In the genomic region with DNA sequence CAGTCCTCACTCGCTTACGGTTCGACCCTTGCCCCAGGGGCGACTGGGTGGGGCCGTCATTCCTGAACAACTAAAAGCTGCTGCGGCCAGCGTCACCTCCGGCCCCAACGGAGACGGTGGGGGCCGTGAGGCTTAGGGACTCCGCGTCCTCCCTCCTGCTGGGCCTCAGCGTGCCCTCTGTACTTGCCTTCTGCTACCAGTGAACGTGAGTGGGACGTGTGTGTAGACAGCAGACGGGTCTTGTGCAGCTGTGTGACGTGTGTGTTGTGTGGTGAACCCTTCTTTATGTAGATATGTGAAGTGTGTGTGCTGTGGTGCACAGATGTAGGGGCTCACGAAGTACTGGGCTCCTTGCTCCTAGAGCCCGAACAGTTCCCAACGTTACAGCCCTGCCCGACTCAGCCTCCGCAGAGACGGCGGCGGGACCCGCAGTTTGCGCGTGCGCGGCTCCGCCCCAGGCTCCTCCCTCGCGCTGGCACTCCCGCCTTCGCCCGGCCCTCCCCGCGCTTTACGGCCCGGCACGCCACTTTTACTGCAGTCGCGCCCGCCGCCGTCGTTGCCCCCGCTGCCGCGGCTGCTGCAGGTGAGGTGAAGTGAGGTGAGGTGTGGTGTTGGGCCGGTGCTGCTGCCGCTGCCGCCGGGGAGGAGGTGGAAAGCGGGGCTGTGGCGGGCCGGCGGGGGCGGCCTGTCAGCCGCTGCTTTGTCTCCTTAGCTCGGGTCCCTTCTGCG, we compare ENCODE assay signal across 8 cellular contexts. TPM values are rescaled to one million over a fixed set of nuclear protein-coding genes. Genes with fewer than 3 reads are reported as not detected.
A peak's percentile ranks its signal among the peaks of the same experiment; 100 is the strongest.
DNase-seq lines count a peak whose midpoint lies in the region; ATAC-seq and TF ChIP-seq lines count a peak whose summit lies in the region.

PHAF1 (plus strand) TSS at position 535 of the 729 bp plus-strand sequence. CDS start 235 bp downstream, outside the sequence.

- peaks cover 7% of the 10 kb centered on the region for H3K36me3 Mint-ChIP-seq in activated CD4-positive, alpha-beta T cell treated with anti-CD3 and anti-CD28 coated beads for 36 hours (ENCODE audit: low read depth)
- peaks cover 2% of the 10 kb centered on the region for H3K36me3 Mint-ChIP-seq in chondrocyte (ENCODE audit: low read depth)

- DNase-seq in AML-193 (lab: John Stamatoyannopoulos, UW) (peak; percentile 71 to 78), NCI-H510A treated with DMSO at 0.1 percent for 48 hours (lab: John Stamatoyannopoulos, UW) (peak; percentile 69), chondrocyte (ENCODE audit: low spot score) (peak; percentile 97), kidney epithelial cell (ENCODE audit: low read depth) (peak; percentile 53)
- peak; percentile 98 for DNase-seq in activated CD4-positive, alpha-beta T cell treated with anti-CD3 and anti-CD28 coated beads for 36 hours
- DNase-seq in stimulated activated CD4-positive, alpha-beta T cell treated with anti-CD3 and anti-CD28 coated beads, Interleukin-15, amount 100 ng/mL, for 24 hours, result peak; percentile 96

- peak; percentile 5 for TF ChIP-seq CTCF in chondrocyte (IDR thresholded peaks at IDR 0.05)
- no peak for TF ChIP-seq CTCF in kidney epithelial cell (IDR thresholded peaks at IDR 0.05; ENCODE audit: insufficient read depth, low read length, poor library complexity, severe bottlenecking)

- H3K36me3 ChIP-seq in kidney epithelial cell (ENCODE audit: control insufficient read depth, insufficient read depth, low read length), result no peaks in the 10 kb centered on the region

- H3K27me3 ChIP-seq in kidney epithelial cell (ENCODE audit: control insufficient read depth, insufficient read depth, low read length), result no peaks in the 10 kb centered on the region

- intact Hi-C loops in activated CD4-positive, alpha-beta T cell treated with anti-CD3 and anti-CD28 coated beads for 36 hours (cut with DNase I, micrococcal nuclease), result loop anchor here (1.0 to 5.0 kb wide), 8 partner anchors 48 to 201 kb away; partner anchors contain the start of genes CBFB (in 1 of the 2), FBXL8 (in 1 of the 2), MATCAP1 (in 1 of the 2) and TMEM208 (in 1 of the 2)

- H3K9me3 Mint-ChIP-seq in activated CD4-positive, alpha-beta T cell treated with anti-CD3 and anti-CD28 coated beads for 36 hours (ENCODE audit: low read depth), result no peaks in the 10 kb centered on the region
- no peaks in the 10 kb centered on the region for H3K9me3 Mint-ChIP-seq in chondrocyte (ENCODE audit: low read depth)

- ATAC-seq in HG03354 (IDR thresholded peaks at IDR 0.05; ENCODE audit: poor library complexity, severe bottlenecking, unreplicated experiment), result peak; percentile 88
- ATAC-seq in activated CD4-positive, alpha-beta T cell treated with anti-CD3 and anti-CD28 coated beads for 36 hours, result peak; percentile 94

- peak within 1 kb of the TSS; percentile 73 for H3K4me3 ChIP-seq in kidney epithelial cell (ENCODE audit: low read depth, low read length)

- H3K4me3 Mint-ChIP-seq in activated CD4-positive, alpha-beta T cell treated with anti-CD3 and anti-CD28 coated beads for 36 hours, result peak within 1 kb of the TSS; percentile 94
- H3K4me3 Mint-ChIP-seq in chondrocyte (ENCODE audit: unreplicated experiment), result peak within 1 kb of the TSS; percentile 97

- H3K27me3 Mint-ChIP-seq in activated CD4-positive, alpha-beta T cell treated with anti-CD3 and anti-CD28 coated beads for 36 hours, result no peaks in the 10 kb centered on the region
- H3K27me3 Mint-ChIP-seq in chondrocyte (ENCODE audit: low read depth), result no peaks in the 10 kb centered on the region

- TF ChIP-seq POLR2A in GM19099 (IDR thresholded peaks at IDR 0.05; ENCODE audit: extremely low read depth, insufficient read length, low read depth), result peak; percentile 84

- peaks cover 24% of the 10 kb centered on the region for H3K4me1 Mint-ChIP-seq in activated CD4-positive, alpha-beta T cell treated with anti-CD3 and anti-CD28 coated beads for 36 hours
- H3K4me1 Mint-ChIP-seq in chondrocyte (ENCODE audit: low read depth), result peaks cover 28% of the 10 kb centered on the region

- H3K27ac Mint-ChIP-seq in activated CD4-positive, alpha-beta T cell treated with anti-CD3 and anti-CD28 coated beads for 36 hours, result peak within 1 kb of the TSS; percentile 85
- H3K27ac Mint-ChIP-seq in chondrocyte (ENCODE audit: unreplicated experiment), result peak within 1 kb of the TSS; percentile 95

- CTCF ChIA-PET in activated CD4-positive, alpha-beta T cell treated with anti-CD3 and anti-CD28 coated beads for 36 hours (lab: Charles Lee), result interaction anchor here (0.9 to 1.7 kb wide), 3 partner anchors 9 to 91 kb away, joined by 3 to 5 read pairs (median 3); no protein-coding TSS in a partner anchor

- POLR2A ChIA-PET in activated CD4-positive, alpha-beta T cell treated with anti-CD3 and anti-CD28 coated beads for 36 hours (lab: Charles Lee), result interaction anchor here (0.6 kb wide), 1 partner anchor 35 kb away, joined by 3 read pairs; no protein-coding TSS in a partner anchor

RNA-seq across cellular contexts. Expression of gene PHAF1, which starts in this region (rescaled TPM):
- total RNA-seq in activated CD4-positive, alpha-beta T cell treated with anti-CD3 and anti-CD28 coated beads for 36 hours, result 10 to 100 TPM; 12.7 to 14.0 TPM
- 14.0 to 18.2 TPM (median 14.9 TPM) in 3 replicates for total RNA-seq in chondrocyte
- total RNA-seq in kidney epithelial cell, result 23.1 and 24.6 TPM in 2 replicates

Comparison
In these comparisons a context has a peak if more than half of its experiments do, and no peak if none do; other contexts are left out.
1. Peak in every context shown above with its lines: DNase-seq, ATAC-seq and H3K4me3 ChIP-seq.